In genomic region chr17:60959011-60959410, GRCh38 we compare ENCODE assay signal across 1 cellular context.
TF ChIP-seq lines count a peak whose summit lies in the region.

No MANE protein-coding gene starts in this region.

TF ChIP-seq in endothelial cell of umbilical vein, 7 proteins besides CTCF, POLR2A, EP300 and RAD21:
- TF ChIP-seq FOS (IDR thresholded peaks at IDR 0.05; ENCODE audit: borderline replicate concordance, insufficient read depth, low read length), result no peak
- no peak for TF ChIP-seq POLR2AphosphoS5 (IDR thresholded peaks at IDR 0.05; ENCODE audit: insufficient read depth, low read depth, low read length)
- no peak for TF ChIP-seq MYC (IDR thresholded peaks at IDR 0.05; ENCODE audit: low read depth, low read length)
- TF ChIP-seq GATA2 (IDR thresholded peaks at IDR 0.05; ENCODE audit: insufficient read depth, insufficient read length, low read depth, low read length), result no peak
- no peak for TF ChIP-seq EZH2 (IDR thresholded peaks at IDR 0.05; ENCODE audit: borderline replicate concordance, low read depth, low read length, severe bottlenecking)
- TF ChIP-seq MAX (IDR thresholded peaks at IDR 0.05; ENCODE audit: insufficient read depth, insufficient read length), result no peak
- TF ChIP-seq JUN (IDR thresholded peaks at IDR 0.05; ENCODE audit: borderline replicate concordance, insufficient read depth, insufficient read length, low read depth), result no peak
TF ChIP-seq in endothelial cell of umbilical vein: peak in this region for 0.
